8 cellular contexts compared by ENCODE assay signal in genomic region chr13:108915095-108915633, GRCh38.
DNase-seq lines count a peak whose midpoint lies in the region; ATAC-seq and TF ChIP-seq lines count a peak whose summit lies in the region.

No MANE protein-coding gene starts in this region.

- H4K20me1 ChIP-seq in DOHH2 (ENCODE audit: control insufficient read depth, insufficient read depth, low read depth, low read length) (no peaks in the 10 kb centered on the region), OCI-LY1 (ENCODE audit: insufficient read depth, low read length) (no peaks in the 10 kb centered on the region)

- no peaks in the 10 kb centered on the region for H3K36me3 Mint-ChIP-seq in natural killer cell

- no peak overlapping the region for H3K9ac ChIP-seq in OCI-LY1 (ENCODE audit: low read length)
- peak overlapping the region in 1 of 2 donors; percentile 28 for H3K9ac ChIP-seq in duodenal mucosa (ENCODE audit: low read depth in 1 of 2, low read length in 2 of 2)

- ATAC-seq in GM21825 (IDR thresholded peaks at IDR 0.05; ENCODE audit: unreplicated experiment) (peak; percentile 1), natural killer cell (no peak), GM21423 (IDR thresholded peaks at IDR 0.05; ENCODE audit: unreplicated experiment) (no peak)

- peaks cover 12 to 14% of the 10 kb centered on the region in 2 donors for H3K27me3 Mint-ChIP-seq in natural killer cell (ENCODE audit: low read depth in 2 of 2)

- peaks cover 17 to 19% of the 10 kb centered on the region in 2 donors for H3K4me1 Mint-ChIP-seq in natural killer cell

- H3F3A ChIP-seq in DOHH2 (ENCODE audit: control insufficient read depth, insufficient read depth) (no peaks in the 10 kb centered on the region), OCI-LY1 (ENCODE audit: insufficient read depth, low read length) (no peaks in the 10 kb centered on the region)

- H2AFZ ChIP-seq in OCI-LY1 (ENCODE audit: low read length), result no peak overlapping the region

- H3K27ac ChIP-seq in DOHH2 (ENCODE audit: low read depth, low read length), result no peak overlapping the region
- H3K27ac ChIP-seq in OCI-LY1 (ENCODE audit: low read depth, low read length, poor library complexity, severe bottlenecking), result no peak overlapping the region
- H3K27ac ChIP-seq in duodenal mucosa (ENCODE audit: low read depth, low read length), result peak overlapping the region; percentile 39
- H3K27ac ChIP-seq in thyroid gland, result peak overlapping the region in 1 of 3 donors; percentile 18

- H3K9me2 ChIP-seq in DOHH2 (replicated peaks; ENCODE audit: control insufficient read depth, low read length) (no peaks in the 10 kb centered on the region), OCI-LY1 (ENCODE audit: low read depth, low read length) (no peaks in the 10 kb centered on the region)

- no peak for TF ChIP-seq POLR2A in thyroid gland (IDR thresholded peaks at IDR 0.05)

- no peaks in the 10 kb centered on the region for H3K9me3 Mint-ChIP-seq in natural killer cell

- peak overlapping the region; percentile 72 for H3K4me3 Mint-ChIP-seq in natural killer cell

- H3K4me3 ChIP-seq in DOHH2 (ENCODE audit: low read length) (no peak overlapping the region), OCI-LY1 (ENCODE audit: low read depth, low read length, poor library complexity, severe bottlenecking) (no peak overlapping the region), duodenal mucosa (ENCODE audit: low read depth in 1 of 2, low read length in 2 of 2) (peak overlapping the region; percentile 34 to 53), thyroid gland (replicated peaks in 1 of 3) (no peak overlapping the region)

- H3K4me1 ChIP-seq in DOHH2 (ENCODE audit: control insufficient read depth, low read length) (0 out of 2 replicates have a peak, but pooled peaks cover 3% of the 10 kb centered on the region), OCI-LY1 (ENCODE audit: insufficient read depth, low read length, severe bottlenecking) (peaks cover 11% of the 10 kb centered on the region), duodenal mucosa (ENCODE audit: control insufficient read depth in 1 of 2, insufficient read depth in 2 of 2, low read length in 2 of 2) (peaks cover 7 to 17% of the 10 kb centered on the region in 2 donors), thyroid gland (peaks cover 0 to 4% of the 10 kb centered on the region in 2 donors)

- DNase-seq in natural killer cell (no peak), thyroid gland (no peak)
- DNase-seq in stimulated activated CD4-positive, alpha-beta T cell treated with anti-CD3 and anti-CD28 coated beads, Interleukin-4, amount 100 ng/mL, for 4 hours, result no peak

- H3K36me3 ChIP-seq in DOHH2 (ENCODE audit: control insufficient read depth, low read length) (no peaks in the 10 kb centered on the region), OCI-LY1 (ENCODE audit: insufficient read depth, low read length) (no peaks in the 10 kb centered on the region), duodenal mucosa (ENCODE audit: control insufficient read depth in 1 of 2, insufficient read depth in 2 of 2, low read length in 2 of 2) (no peaks in the 10 kb centered on the region), thyroid gland (no peaks in the 10 kb centered on the region)

- H3K4me2 ChIP-seq in DOHH2 (ENCODE audit: low read length) (no peak overlapping the region), OCI-LY1 (ENCODE audit: low read length) (no peak overlapping the region)

- 39 to 46% methylated on average over 7 of the region's 7 CpGs for WGBS in thyroid gland, 2 donors

- H3K79me2 ChIP-seq in DOHH2 (ENCODE audit: control insufficient read depth, low read length), result no peaks in the 10 kb centered on the region
- no peaks in the 10 kb centered on the region for H3K79me2 ChIP-seq in OCI-LY1 (ENCODE audit: insufficient read depth, low read length)

- peak; percentile 20 for TF ChIP-seq CTCF in DOHH2 (IDR thresholded peaks at IDR 0.05; ENCODE audit: low read depth, low read length, poor library complexity, severe bottlenecking)
- TF ChIP-seq CTCF in OCI-LY1 (IDR thresholded peaks at IDR 0.05; ENCODE audit: low read length), result peak; percentile 14; the same call in 1 of the 2 replicates
- no peak for TF ChIP-seq CTCF in natural killer cell (IDR thresholded peaks at IDR 0.05)
- peak in 1 of 6 experiments; percentile 37 for TF ChIP-seq CTCF in thyroid gland (IDR thresholded peaks at IDR 0.05)

- intact Hi-C loops in natural killer cell (cut with micrococcal nuclease), result loop anchor here (10.0 kb wide), 1 partner anchor 680 kb away; no protein-coding TSS in a partner anchor
- intact Hi-C loops in thyroid gland (cut with DNase I), result no loop called here

- H3K27me3 ChIP-seq in DOHH2 (ENCODE audit: control insufficient read depth, low read length), result peaks cover 5% of the 10 kb centered on the region; the same call in 1 of the 2 replicates
- H3K27me3 ChIP-seq in OCI-LY1 (ENCODE audit: insufficient read depth, low read length), result no peaks in the 10 kb centered on the region
- no peaks in the 10 kb centered on the region for H3K27me3 ChIP-seq in duodenal mucosa (ENCODE audit: control insufficient read depth in 1 of 2, insufficient read depth in 2 of 2, low read length in 2 of 2)
- H3K27me3 ChIP-seq in thyroid gland, result no peaks in the 10 kb centered on the region

- H3K27ac Mint-ChIP-seq in natural killer cell, result peak overlapping the region; percentile 58 to 86

- H3K9me3 ChIP-seq in DOHH2 (ENCODE audit: control insufficient read depth, insufficient read depth, low read length) (no peaks in the 10 kb centered on the region), OCI-LY1 (ENCODE audit: low read length) (no peaks in the 10 kb centered on the region), duodenal mucosa (ENCODE audit: control insufficient read depth in 1 of 2, low read length in 2 of 2) (no peaks in the 10 kb centered on the region), thyroid gland (no peaks in the 10 kb centered on the region)

Comparison
In these comparisons a context has a peak if more than half of its experiments do, and no peak if none do; other contexts are left out.
1. H3K4me3 ChIP-seq: peak in duodenal mucosa (2 of 2); none in DOHH2 (single experiment), OCI-LY1 (single experiment) and thyroid gland (0 of 3).